17 cellular contexts compared by ENCODE assay signal in the genomic region with DNA sequence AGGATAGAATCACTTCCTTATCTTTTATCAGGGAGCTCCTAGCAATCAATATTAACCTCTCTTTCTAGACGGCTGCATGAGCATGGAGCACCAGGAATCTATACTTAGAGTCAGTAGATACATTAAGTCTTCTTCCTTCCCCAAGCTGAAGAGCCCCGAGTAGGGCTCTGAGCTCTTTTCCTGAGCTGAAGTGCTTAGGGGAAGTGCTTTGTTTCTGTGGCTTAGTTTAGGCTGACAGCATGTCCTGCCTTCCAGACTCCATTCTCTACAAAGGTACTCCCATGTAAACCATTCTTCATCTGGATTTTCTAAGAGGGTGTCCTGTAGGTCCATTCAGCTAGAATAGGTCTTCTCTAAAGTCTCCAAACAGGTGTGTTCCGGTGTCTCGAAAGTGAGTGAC.
DNase-seq lines count a peak whose midpoint lies in the region; ATAC-seq and TF ChIP-seq lines count a peak whose summit lies in the region.
"Had no signal": no experiment of that assay in that cellular context is flagged by ENCODE, and none has a peak within 500 bp of the region (broad histone marks: within the 10 kb centered on the region; RNA-seq: fewer than 3 reads in every experiment).

No MANE protein-coding gene starts in this region.

- H3K27ac Mint-ChIP-seq in stimulated activated naive B cell treated with anti-CD40 and anti-IgM and Interleukin-4, amounts not matched to agents 10 μg/mL and 1 μg/mL and 100 μg/mL, for 72 hours: no peak overlapping the region
- no peak overlapping the region for H3K27ac Mint-ChIP-seq in CD4-positive, alpha-beta memory T cell
- H3K27ac Mint-ChIP-seq: H9 had no signal

- CTCF ChIA-PET in OCI-LY7 (lab: Charles Lee; ENCODE audit: unreplicated experiment): no interaction called here
- CTCF ChIA-PET in CD4-positive, alpha-beta memory T cell (lab: Charles Lee; ENCODE audit: partially characterized antibody): interaction anchor here (1.1 kb wide), 1 partner anchor 8 kb away, joined by 4 read pairs; no protein-coding TSS in a partner anchor

- WGBS in heart right ventricle, 2 donors: 51 to 56% methylated on average over 4 of the region's 4 CpGs

- H3K4me3 ChIP-seq in cardiac muscle cell: no peak overlapping the region
- H3K4me3 ChIP-seq in heart right ventricle: no peak overlapping the region
- no peak overlapping the region for H3K4me3 ChIP-seq in Jurkat, Clone E6-1 (ENCODE audit: low read length)
- H3K4me3 ChIP-seq in OCI-LY7 (ENCODE audit: low read depth, low read length, poor library complexity, severe bottlenecking): no peak overlapping the region
- H3K4me3 ChIP-seq in CD4-positive, alpha-beta memory T cell (ENCODE audit: low read length in 2 of 2): no peak overlapping the region
- H3K4me3 ChIP-seq: A549 had no signal

- intact Hi-C loops in heart right ventricle (cut with DNase I): no loop called here
- intact Hi-C loops in OCI-LY7 (cut with micrococcal nuclease; ENCODE audit: unreplicated experiment): no loop called here
- intact Hi-C loops in CD4-positive, alpha-beta memory T cell (cut with micrococcal nuclease): no loop called here

- H3K4me3 Mint-ChIP-seq in stimulated activated naive B cell treated with anti-CD40 and anti-IgM and Interleukin-4, amounts not matched to agents 10 μg/mL and 1 μg/mL and 100 μg/mL, for 72 hours: no peak overlapping the region
- H3K4me3 Mint-ChIP-seq in CD4-positive, alpha-beta memory T cell: no peak overlapping the region
- H3K4me3 Mint-ChIP-seq: H9, IgD-negative memory B cell had no signal

- no peaks in the 10 kb centered on the region for H3K9me2 ChIP-seq in OCI-LY7 (ENCODE audit: insufficient read depth, low read length)

- H3K27me3 Mint-ChIP-seq in stimulated activated naive B cell treated with anti-CD40 and anti-IgM and Interleukin-4, amounts not matched to agents 10 μg/mL and 1 μg/mL and 100 μg/mL, for 72 hours: no peaks in the 10 kb centered on the region
- no peaks in the 10 kb centered on the region for H3K27me3 Mint-ChIP-seq in CD4-positive, alpha-beta memory T cell
- H3K27me3 Mint-ChIP-seq: CD4-positive, CD25-positive, alpha-beta regulatory T cell; IgD-negative memory B cell had no signal

- H3K27me3 ChIP-seq in cardiac muscle cell (no peaks in the 10 kb centered on the region), heart right ventricle (no peaks in the 10 kb centered on the region)
- H3K27me3 ChIP-seq in CD4-positive, alpha-beta memory T cell (ENCODE audit: insufficient read depth, low read length): no peaks in the 10 kb centered on the region

- H3K27ac ChIP-seq in cardiac muscle cell (peak overlapping the region; percentile 69), heart right ventricle (no peak overlapping the region), OCI-LY7 (ENCODE audit: low read depth, low read length, poor library complexity, severe bottlenecking) (no peak overlapping the region)
- no peak overlapping the region for H3K27ac ChIP-seq in CD4-positive, alpha-beta memory T cell (ENCODE audit: low read depth, low read length)
- H3K27ac ChIP-seq: 22Rv1, A549 had no signal

- H3K36me3 ChIP-seq in cardiac muscle cell: no peaks in the 10 kb centered on the region
- no peaks in the 10 kb centered on the region for H3K36me3 ChIP-seq in heart right ventricle
- no peaks in the 10 kb centered on the region; the same call in 1 of the 2 replicates for H3K36me3 ChIP-seq in OCI-LY7 (ENCODE audit: insufficient read depth, low read length)
- H3K36me3 ChIP-seq in CD4-positive, alpha-beta memory T cell (ENCODE audit: insufficient read depth, low read length): no peaks in the 10 kb centered on the region

- peaks cover 0 to 6% of the 10 kb centered on the region in 2 donors for H3K4me1 Mint-ChIP-seq in stimulated activated naive B cell treated with anti-CD40 and anti-IgM and Interleukin-4, amounts not matched to agents 10 μg/mL and 1 μg/mL and 100 μg/mL, for 72 hours
- no peaks in the 10 kb centered on the region for H3K4me1 Mint-ChIP-seq in CD4-positive, alpha-beta memory T cell
- H3K4me1 Mint-ChIP-seq: CD4-positive, CD25-positive, alpha-beta regulatory T cell had no signal

- no peak for ATAC-seq in heart right ventricle
- ATAC-seq in stimulated activated naive B cell treated with anti-CD40 and anti-IgM and Interleukin-4, amounts not matched to agents 10 μg/mL and 1 μg/mL and 100 μg/mL, for 72 hours (replicated peaks): peak; percentile 38 to 44
- ATAC-seq: A549, HepG2 had no signal

- H3K79me2 ChIP-seq in OCI-LY7 (ENCODE audit: insufficient read depth, low read depth, low read length): no peaks in the 10 kb centered on the region

- no peak overlapping the region; the same call in 1 of the 2 replicates for H3K4me2 ChIP-seq in OCI-LY7 (ENCODE audit: low read length)
- H3K4me2 ChIP-seq: A549 had no signal

- H2AFZ ChIP-seq in OCI-LY7 (ENCODE audit: low read length): peak overlapping the region; percentile 73

- DNase-seq in cardiac muscle cell (ENCODE audit: low read depth in 1 of 2, low spot score in 1 of 2): peak in 1 of 2 donors; percentile 3
- no peak for DNase-seq in heart right ventricle
- peak; percentile 10 for DNase-seq in Jurkat, Clone E6-1 (ENCODE audit: low read depth, low spot score)
- DNase-seq in OCI-LY7 (ENCODE audit: low spot score): peak; percentile 38
- DNase-seq in stimulated activated naive B cell treated with anti-CD40 and anti-IgM and Interleukin-4, amounts not matched to agents 10 μg/mL and 1 μg/mL and 100 μg/mL, for 72 hours: no peak
- DNase-seq in putamen (ENCODE audit: low spot score): no peak
- DNase-seq in CD4-positive, alpha-beta memory T cell: no peak
- DNase-seq in NCI-H1048 (lab: John Stamatoyannopoulos, UW): no peak
- DNase-seq: AML-193; Caco-2; CD4-positive, CD25-positive, alpha-beta regulatory T cell; GDM1; H9 had no signal

- peaks cover 1 to 9% of the 10 kb centered on the region in 2 donors for H3K9me3 Mint-ChIP-seq in stimulated activated naive B cell treated with anti-CD40 and anti-IgM and Interleukin-4, amounts not matched to agents 10 μg/mL and 1 μg/mL and 100 μg/mL, for 72 hours
- peaks cover 0 to 9% (median 4%) of the 10 kb centered on the region in 8 donors for H3K9me3 Mint-ChIP-seq in CD4-positive, alpha-beta memory T cell

- POLR2A ChIA-PET in OCI-LY7 (lab: Charles Lee): interaction anchor here (1.0 to 1.3 kb wide), 2 partner anchors 9 to 18 kb away, joined by 3 to 4 read pairs; no protein-coding TSS in a partner anchor
- POLR2A ChIA-PET in CD4-positive, alpha-beta memory T cell (lab: Charles Lee; ENCODE audit: partially characterized antibody): no interaction called here

- no TSS peak for BruUV-seq in OCI-LY7 (replicated peaks; lab: Mats Ljungman, UMichigan)

- H3K9me3 ChIP-seq in cardiac muscle cell (ENCODE audit: low read depth) (no peaks in the 10 kb centered on the region), heart right ventricle (peaks cover 0 to 21% (median 0%) of the 10 kb centered on the region in 11 donors), OCI-LY7 (ENCODE audit: low read length) (0 out of 2 replicates have a peak, but pooled peaks cover 5% of the 10 kb centered on the region)
- H3K9me3 ChIP-seq in CD4-positive, alpha-beta memory T cell (ENCODE audit: control insufficient read depth in 1 of 2, low read length in 2 of 2): no peaks in the 10 kb centered on the region
- H3K9me3 ChIP-seq: A549, Caco-2 had no signal

- TF ChIP-seq CTCF in cardiac muscle cell (IDR thresholded peaks at IDR 0.05; ENCODE audit: low read depth, low read length) (no peak), heart right ventricle (IDR thresholded peaks at IDR 0.05) (no peak), OCI-LY7 (conservative IDR thresholded peaks at IDR 0.05; ENCODE audit: low read length) (no peak)

- H4K20me1 ChIP-seq in OCI-LY7 (ENCODE audit: insufficient read depth, low read length): no peaks in the 10 kb centered on the region

- peaks cover 0 to 1% of the 10 kb centered on the region in 2 donors for H3K36me3 Mint-ChIP-seq in stimulated activated naive B cell treated with anti-CD40 and anti-IgM and Interleukin-4, amounts not matched to agents 10 μg/mL and 1 μg/mL and 100 μg/mL, for 72 hours
- no peaks in the 10 kb centered on the region for H3K36me3 Mint-ChIP-seq in CD4-positive, alpha-beta memory T cell
- H3K36me3 Mint-ChIP-seq: CD4-positive, CD25-positive, alpha-beta regulatory T cell; IgD-negative memory B cell had no signal

- H3K4me1 ChIP-seq in cardiac muscle cell (ENCODE audit: low read depth): peaks cover 16% of the 10 kb centered on the region
- H3K4me1 ChIP-seq in heart right ventricle: no peaks in the 10 kb centered on the region
- peaks cover 12% of the 10 kb centered on the region for H3K4me1 ChIP-seq in OCI-LY7 (ENCODE audit: insufficient read depth, low read length, poor library complexity, severe bottlenecking)
- H3K4me1 ChIP-seq in CD4-positive, alpha-beta memory T cell (ENCODE audit: insufficient read depth, low read length): no peaks in the 10 kb centered on the region
- H3K4me1 ChIP-seq: A549, Caco-2 had no signal

Comparison
In these comparisons a context has a peak if more than half of its experiments do, and no peak if none do; other contexts are left out.
1. DNase-seq: peak in Jurkat, Clone E6-1 (single experiment) and OCI-LY7 (single experiment); none in heart right ventricle (0 of 2), stimulated activated naive B cell treated with anti-CD40 and anti-IgM and Interleukin-4, amounts not matched to agents 10 μg/mL and 1 μg/mL and 100 μg/mL, for 72 hours (single experiment), putamen (single experiment), CD4-positive, alpha-beta memory T cell (0 of 5) and NCI-H1048 (single experiment).
2. ATAC-seq: peak in stimulated activated naive B cell treated with anti-CD40 and anti-IgM and Interleukin-4, amounts not matched to agents 10 μg/mL and 1 μg/mL and 100 μg/mL, for 72 hours (2 of 2); none in heart right ventricle (0 of 8).